In genomic region chr15:77495806-77496589, GRCh38 we compare ENCODE assay signal across 1 cellular context.
TF ChIP-seq lines count a peak whose summit lies in the region.

No MANE protein-coding gene starts in this region.

TF ChIP-seq in IMR-90, 13 proteins besides CTCF, POLR2A, EP300 and RAD21 (continued from another document):
- TF ChIP-seq ELK1 (IDR thresholded peaks at IDR 0.05; ENCODE audit: borderline replicate concordance, low read depth, low read length) (no peak), NFE2L2 (IDR thresholded peaks at IDR 0.05; ENCODE audit: low read depth, low read length) (no peak), MAFK (IDR thresholded peaks at IDR 0.05; ENCODE audit: low read depth, low read length) (no peak)
TF ChIP-seq in IMR-90: peak in this region for 0.
